ENCODE assay signal across 30 cellular contexts in genomic region chr10:113899952-113900598, GRCh38. TPM values are rescaled to one million over a fixed set of nuclear protein-coding genes. Genes with fewer than 3 reads are reported as not detected.
DNase-seq lines count a peak whose midpoint lies in the region; ATAC-seq and TF ChIP-seq lines count a peak whose summit lies in the region.
"Had no signal": no experiment of that assay in that cellular context is flagged by ENCODE, and none has a peak within 500 bp of the region (broad histone marks: within the 10 kb centered on the region; RNA-seq: fewer than 3 reads in every experiment).

No MANE protein-coding gene starts in this region.

- DNase-seq in GM03348 (ENCODE audit: low spot score) (peak; percentile 4), Right ventricle myocardium superior (no peak), memory B cell (ENCODE audit: low spot score in 2 of 2) (no peak), osteoblast (ENCODE audit: insufficient read length, low spot score, missing footprints) (no peak), SHP77 treated with DMSO at 0.1 percent for 48 hours (lab: John Stamatoyannopoulos, UW) (no peak), pons (ENCODE audit: low spot score) (no peak), glomerular visceral epithelial cell (ENCODE audit: extremely low spot score) (no peak)
- DNase-seq: activated CD8-positive, alpha-beta T cell treated with anti-CD3 and anti-CD28 coated beads, Interleukin-2, amount 10 ng/mL, durations not matched to agents 7 days and 5 days; C1 segment of cervical spinal cord; DMS79 treated with DMSO at 0.1 percent for 48 hours; effector CD8-positive, alpha-beta T cell; foreskin melanocyte; hippocampal formation; immature natural killer cell; NCI-H1436 treated with DMSO at 0.1 percent for 48 hours; NCI-H2107; NCI-H446; NCI-H774; ovary; stimulated activated CD4-positive, alpha-beta T cell treated with anti-CD3 and anti-CD28 coated beads, Interleukin-12 subunit alpha, Interleukin-12 subunit beta, amount 100 ng/mL, for 4 hours; stimulated activated CD4-positive, alpha-beta T cell treated with anti-CD3 and anti-CD28 coated beads, Interleukin-4, amount 100 ng/mL, for 24 hours; T-helper 17 cell; upper lobe of left lung had no signal

- peak overlapping the region; percentile 22 for H3K27ac Mint-ChIP-seq in memory B cell
- H3K27ac Mint-ChIP-seq: activated CD8-positive, alpha-beta T cell treated with anti-CD3 and anti-CD28 coated beads, Interleukin-2, amount 10 ng/mL, durations not matched to agents 7 days and 5 days; activated T-helper 2 cell treated with anti-CD3 and anti-CD28 coated beads, Interferon-gamma antibody, Interleukin-2, Interleukin-4, amounts not matched to agents 10 μg/mL and 5 μg/mL and 100 μg/mL, durations not matched to agents 14 hours and 24 hours and 36 hours; immature natural killer cell; nephron; stimulated activated effector memory CD8-positive, alpha-beta T cell treated with anti-CD3 and anti-CD28 coated beads, Interleukin-12 subunit alpha, Interleukin-12 subunit beta, amount 100 ng/mL, for 72 hours; T-helper 17 cell had no signal

- H3K4me2 ChIP-seq in osteoblast (ENCODE audit: insufficient read depth, low read length) = no peak overlapping the region
- H3K4me2 ChIP-seq: KMS-11 had no signal

- peaks cover 2% of the 10 kb centered on the region for H3K9me3 Mint-ChIP-seq in memory B cell
- H3K9me3 Mint-ChIP-seq: activated T-helper 2 cell treated with anti-CD3 and anti-CD28 coated beads, Interferon-gamma antibody, Interleukin-2, Interleukin-4, amounts not matched to agents 10 μg/mL and 5 μg/mL and 100 μg/mL, durations not matched to agents 14 hours and 24 hours and 36 hours; immature natural killer cell; nephron had no signal

- no peak for TF ChIP-seq CTCF in osteoblast (IDR thresholded peaks at IDR 0.05; ENCODE audit: extremely low read depth, low read depth, low read length)

- H3K27ac ChIP-seq in angular gyrus (ENCODE audit: low read depth, low read length) (peak overlapping the region; percentile 32), osteoblast (ENCODE audit: low read depth, low read length) (no peak overlapping the region)
- H3K27ac ChIP-seq: KMS-11, ovary, SK-N-MC, upper lobe of left lung had no signal

- H3K4me3 Mint-ChIP-seq in memory B cell = no peak overlapping the region
- H3K4me3 Mint-ChIP-seq: activated CD8-positive, alpha-beta T cell treated with anti-CD3 and anti-CD28 coated beads, Interleukin-2, amount 10 ng/mL, durations not matched to agents 7 days and 5 days; immature natural killer cell; nephron; stimulated activated effector memory CD8-positive, alpha-beta T cell treated with anti-CD3 and anti-CD28 coated beads, Interleukin-12 subunit alpha, Interleukin-12 subunit beta, amount 100 ng/mL, for 72 hours; T-helper 17 cell had no signal

- no peaks in the 10 kb centered on the region for H3K4me1 Mint-ChIP-seq in memory B cell
- H3K4me1 Mint-ChIP-seq: immature natural killer cell; nephron; stimulated activated effector memory CD8-positive, alpha-beta T cell treated with anti-CD3 and anti-CD28 coated beads, Interleukin-12 subunit alpha, Interleukin-12 subunit beta, amount 100 ng/mL, for 72 hours had no signal

- no peaks in the 10 kb centered on the region for H3K27me3 ChIP-seq in osteoblast (ENCODE audit: insufficient read depth, low read length)
- H3K27me3 ChIP-seq: ovary, upper lobe of left lung had no signal

- H3K9me3 ChIP-seq in osteoblast (ENCODE audit: low read depth, low read length) = no peaks in the 10 kb centered on the region
- H3K9me3 ChIP-seq: ovary, upper lobe of left lung had no signal

- H2AFZ ChIP-seq in osteoblast (ENCODE audit: low read length) = no peak overlapping the region

- peaks cover 13% of the 10 kb centered on the region for H3K36me3 ChIP-seq in osteoblast (ENCODE audit: insufficient read depth, low read length)
- H3K36me3 ChIP-seq: ovary had no signal

- H4K20me1 ChIP-seq in osteoblast (ENCODE audit: insufficient read depth, low read length) = no peaks in the 10 kb centered on the region

- H3K36me3 Mint-ChIP-seq in memory B cell = peaks cover 28% of the 10 kb centered on the region

- ATAC-seq in Right ventricle myocardium superior (ENCODE audit: poor library complexity) (peak; percentile 86), memory B cell (ENCODE audit: low read depth) (no peak)
- ATAC-seq: activated CD8-positive, alpha-beta T cell treated with anti-CD3 and anti-CD28 coated beads, Interleukin-2, amount 10 ng/mL, durations not matched to agents 7 days and 5 days; activated naive CD4-positive, alpha-beta T cell treated with anti-CD3 and anti-CD28 coated beads, Interleukin-2, amount 50 U/mL, for 72 hours; stimulated activated effector memory CD8-positive, alpha-beta T cell treated with anti-CD3 and anti-CD28 coated beads, Interleukin-12 subunit alpha, Interleukin-12 subunit beta, amount 100 ng/mL, for 72 hours; T-helper 17 cell had no signal

- no peaks in the 10 kb centered on the region for H3K79me2 ChIP-seq in osteoblast (ENCODE audit: insufficient read depth, low read length)

- intact Hi-C loops in Right ventricle myocardium superior (cut with DNase I) = no loop called here

- H3K27me3 Mint-ChIP-seq in memory B cell = no peaks in the 10 kb centered on the region
- H3K27me3 Mint-ChIP-seq: T-helper 17 cell had no signal

- H3K4me1 ChIP-seq in osteoblast (ENCODE audit: insufficient read depth, low read length) = peaks cover 3% of the 10 kb centered on the region
- H3K4me1 ChIP-seq: upper lobe of left lung had no signal

- no peak overlapping the region for H3K4me3 ChIP-seq in osteoblast (ENCODE audit: insufficient read depth, low read length)
- H3K4me3 ChIP-seq: ovary, SK-N-MC, upper lobe of left lung had no signal

RNA-seq across cellular contexts. Expression of gene NHLRC2, which starts 45.6 kb away (rescaled TPM):
- 57.5 TPM for total RNA-seq in Right ventricle myocardium superior
- 15.6 and 16.2 TPM in 2 replicates for total RNA-seq in osteoblast

RNA-seq across cellular contexts. Expression of gene DCLRE1A, which starts 46.2 kb away (rescaled TPM):
- total RNA-seq in Right ventricle myocardium superior = 4.9 TPM
- total RNA-seq in osteoblast = 5.0 and 5.1 TPM in 2 replicates
